In genomic region chr20:36462440-36463211, GRCh38 we compare ENCODE assay signal across 8 cellular contexts.
DNase-seq lines count a peak whose midpoint lies in the region; FAIRE-seq and TF ChIP-seq lines count a peak whose summit lies in the region.

No MANE protein-coding gene starts in this region.

- peak overlapping the region; percentile 75 for H3K9ac ChIP-seq in OCI-LY3 (ENCODE audit: low read length)

- no peak overlapping the region for H2AFZ ChIP-seq in OCI-LY3 (ENCODE audit: low read depth, low read length)

- H3K27ac ChIP-seq in OCI-LY3 (ENCODE audit: low read length) = no peak overlapping the region
- peak overlapping the region; percentile 67 for H3K27ac ChIP-seq in thymus (ENCODE audit: low read depth)

- H4K20me1 ChIP-seq in OCI-LY3 (ENCODE audit: insufficient read depth, low read length) = peaks cover 25% of the 10 kb centered on the region

- H3K36me3 ChIP-seq in OCI-LY3 (replicated peaks; ENCODE audit: low read depth, low read length) (no peaks in the 10 kb centered on the region), thymus (ENCODE audit: control insufficient read depth, insufficient read depth) (no peaks in the 10 kb centered on the region)

- FAIRE-seq in GM12891 (lab: Jason Lieb, UNC) = peak; percentile 48

- TF ChIP-seq CTCF in OCI-LY3 (IDR thresholded peaks at IDR 0.05; ENCODE audit: low read depth, low read length) (no peak), choroid plexus epithelial cell (conservative IDR thresholded peaks at IDR 0.05; ENCODE audit: low read depth, low read length) (no peak), lower leg skin (IDR thresholded peaks at IDR 0.05) (no peak)

- TF ChIP-seq POLR2A in GM12891 (IDR thresholded peaks at IDR 0.05; ENCODE audit: low read depth, low read length) = no peak
- TF ChIP-seq POLR2A in lower leg skin (IDR thresholded peaks at IDR 0.05) = no peak

- peaks cover 9% of the 10 kb centered on the region; the same call in 1 of the 2 replicates for H3K79me2 ChIP-seq in OCI-LY3 (ENCODE audit: low read length)

- intact Hi-C loops in lower leg skin (cut with DNase I; ENCODE audit: low total_unique reads) = no loop called here

- 1 to 2% methylated on average over 21 of the region's 21 CpGs for WGBS in lower leg skin, 2 donors
- WGBS in thymus = 8% methylated on average over 21 of the region's 21 CpGs

- peaks cover 45% of the 10 kb centered on the region for H3K4me1 ChIP-seq in OCI-LY3 (ENCODE audit: low read length)
- peaks cover 16% of the 10 kb centered on the region for H3K4me1 ChIP-seq in thymus (ENCODE audit: control insufficient read depth, insufficient read depth, low read length)

- peak overlapping the region; percentile 99 for H3K4me2 ChIP-seq in OCI-LY3 (ENCODE audit: low read length)

- H3K27me3 ChIP-seq in OCI-LY3 (ENCODE audit: low read depth, low read length) (no peaks in the 10 kb centered on the region), thymus (ENCODE audit: control insufficient read depth, insufficient read depth) (no peaks in the 10 kb centered on the region)

- H3K9me3 ChIP-seq in OCI-LY3 (ENCODE audit: insufficient read depth, low read length) = no peaks in the 10 kb centered on the region
- H3K9me3 ChIP-seq in thymus (ENCODE audit: control insufficient read depth) = no peaks in the 10 kb centered on the region

- H3K4me3 ChIP-seq in OCI-LY3 (ENCODE audit: low read length) = peak overlapping the region; percentile 92
- peak overlapping the region; percentile 79 for H3K4me3 ChIP-seq in choroid plexus epithelial cell (ENCODE audit: low read depth, low read length)
- H3K4me3 ChIP-seq in lower leg skin (ENCODE audit: low read depth, poor library complexity, severe bottlenecking) = peak overlapping the region; percentile 67
- H3K4me3 ChIP-seq in thymus (ENCODE audit: low read length) = peak overlapping the region; percentile 62

- DNase-seq in GM12891 (ENCODE audit: insufficient read length, low spot score) (no peak), choroid plexus epithelial cell (ENCODE audit: low read depth) (no peak), lower leg skin (ENCODE audit: low spot score in 2 of 2) (peak; percentile 52 to 93), SKM-1 (lab: John Stamatoyannopoulos, UW; ENCODE audit: unreplicated experiment) (no peak), midbrain (lab: John Stamatoyannopoulos, UW) (no peak)
- no peak for DNase-seq in stimulated activated CD4-positive, alpha-beta T cell treated with anti-CD3 and anti-CD28 coated beads, Interleukin-4, amount 100 ng/mL, for 24 hours

TF ChIP-seq in GM12891, 5 proteins besides CTCF, POLR2A, EP300 and RAD21:
- TF ChIP-seq PAX5 (IDR thresholded peaks at IDR 0.05; ENCODE audit: insufficient read depth, low read length, severe bottlenecking) = no peak
- no peak for TF ChIP-seq POLR2AphosphoS5 (IDR thresholded peaks at IDR 0.05; ENCODE audit: low read depth, low read length)
- no peak for TF ChIP-seq POU2F2 (IDR thresholded peaks at IDR 0.05; ENCODE audit: low read depth, low read length)
- no peak; the same call in 1 of the 2 replicates for TF ChIP-seq TAF1 (IDR thresholded peaks at IDR 0.05; ENCODE audit: low read depth, low read length)
- TF ChIP-seq SPI1 (IDR thresholded peaks at IDR 0.05; ENCODE audit: low read depth, low read length) = no peak

Comparison
In these comparisons a context has a peak if more than half of its experiments do, and no peak if none do; other contexts are left out.
1. DNase-seq: peak in lower leg skin (2 of 2); none in GM12891 (single experiment), choroid plexus epithelial cell (single experiment), SKM-1 (single experiment), stimulated activated CD4-positive, alpha-beta T cell treated with anti-CD3 and anti-CD28 coated beads, Interleukin-4, amount 100 ng/mL, for 24 hours (single experiment) and midbrain (single experiment).
2. Peak in every context shown above with its lines, with median percentiles within 50 percentile points of each other: H3K4me3 ChIP-seq.